ENCODE assay signal across 15 cellular contexts in genomic region chr20:51042064-51042463, GRCh38. TPM values are rescaled to one million over a fixed set of nuclear protein-coding genes. Genes with fewer than 3 reads are reported as not detected.
DNase-seq lines count a peak whose midpoint lies in the region; ATAC-seq and TF ChIP-seq lines count a peak whose summit lies in the region.
"Had no signal": no experiment of that assay in that cellular context is flagged by ENCODE, and none has a peak within 500 bp of the region (broad histone marks: within the 10 kb centered on the region; RNA-seq: fewer than 3 reads in every experiment).

No MANE protein-coding gene starts in this region.

- H3K9me3 ChIP-seq in PC-3 (ENCODE audit: low read length) = no peaks in the 10 kb centered on the region

- H2AFZ ChIP-seq in GM23338 (no peak overlapping the region), PC-3 (ENCODE audit: low read length) (no peak overlapping the region)

- BruUV-seq in PC-3 (replicated peaks; lab: Mats Ljungman, UMichigan) = no TSS peak

- H3K4me2 ChIP-seq in GM23338 (no peak overlapping the region), PC-3 (ENCODE audit: low read length) (no peak overlapping the region)

- no peaks in the 10 kb centered on the region for H4K20me1 ChIP-seq in GM23338 (replicated peaks; ENCODE audit: insufficient read depth)
- H4K20me1 ChIP-seq in PC-3 (ENCODE audit: low read length) = no peaks in the 10 kb centered on the region

- CTCF ChIA-PET in PC-3 (lab: Charles Lee) = interaction anchor here (0.6 to 0.9 kb wide), 2 partner anchors 8 to 27 kb away, joined by 6 to 13 read pairs; no protein-coding TSS in a partner anchor

- H3K27me3 Mint-ChIP-seq in GM23338 (ENCODE audit: insufficient read depth, low read depth, poor library complexity) = peaks cover 4% of the 10 kb centered on the region
- peaks cover 11% of the 10 kb centered on the region for H3K27me3 Mint-ChIP-seq in activated T-cell treated with anti-CD3 and anti-CD28 coated beads, Interleukin-2, amount 50 U/mL, for 4 hours (ENCODE audit: low read depth)

- no peaks in the 10 kb centered on the region for H3K9me2 ChIP-seq in GM23338 (ENCODE audit: insufficient read depth)
- no peaks in the 10 kb centered on the region for H3K9me2 ChIP-seq in PC-3 (replicated peaks; ENCODE audit: low read length)

- intact Hi-C loops in PC-3 (cut with micrococcal nuclease) (no loop called here), dorsolateral prefrontal cortex (cut with DNase I) (no loop called here)

- H3K27ac ChIP-seq in GM23338 (ENCODE audit: low read depth) (no peak overlapping the region), PC-3 (ENCODE audit: low read length) (no peak overlapping the region), dorsolateral prefrontal cortex (no peak overlapping the region)
- H3K27ac ChIP-seq: HL-60 had no signal

- H3K4me3 ChIP-seq in GM23338 = no peak overlapping the region
- H3K4me3 ChIP-seq in PC-3 (ENCODE audit: low read length) = no peak overlapping the region
- no peak overlapping the region for H3K4me3 ChIP-seq in dorsolateral prefrontal cortex

- H3K36me3 ChIP-seq in GM23338 (ENCODE audit: insufficient read depth) = no peaks in the 10 kb centered on the region
- H3K36me3 ChIP-seq in PC-3 (ENCODE audit: low read depth, low read length) = no peaks in the 10 kb centered on the region

- H3K79me2 ChIP-seq in GM23338 (replicated peaks; ENCODE audit: insufficient read depth) (no peaks in the 10 kb centered on the region), PC-3 (ENCODE audit: low read length) (no peaks in the 10 kb centered on the region)

- DNase-seq in GM23338 (ENCODE audit: low spot score) (peak; percentile 47), PC-3 (peak; percentile 72), mesenteric fat pad (ENCODE audit: low spot score) (peak; percentile 26), NCI-H774 (lab: John Stamatoyannopoulos, UW) (no peak), dorsolateral prefrontal cortex (no peak), SHP77 treated with DMSO at 0.1 percent for 48 hours (lab: John Stamatoyannopoulos, UW) (no peak)
- DNase-seq in activated T-cell treated with anti-CD3 and anti-CD28 coated beads, Interleukin-2, amount 50 U/mL, for 4 hours = no peak
- DNase-seq: CD4-positive, alpha-beta T cell; GOT3; KBM-7; NCI-H1092; NCI-H2081 treated with DMSO at 0.1 percent for 48 hours; NCI-H510A had no signal

- H3K4me1 Mint-ChIP-seq in GM23338 = no peaks in the 10 kb centered on the region
- no peaks in the 10 kb centered on the region for H3K4me1 Mint-ChIP-seq in activated T-cell treated with anti-CD3 and anti-CD28 coated beads, Interleukin-2, amount 50 U/mL, for 4 hours (ENCODE audit: low read depth)

- H3K4me3 Mint-ChIP-seq in GM23338 = no peak overlapping the region
- no peak overlapping the region for H3K4me3 Mint-ChIP-seq in activated T-cell treated with anti-CD3 and anti-CD28 coated beads, Interleukin-2, amount 50 U/mL, for 4 hours
- H3K4me3 Mint-ChIP-seq: CD4-positive, alpha-beta T cell had no signal

- ATAC-seq in GM23338 (peak; percentile 86), PC-3 (peak; percentile 49; the same call in 1 of the 2 replicates), esophagus mucosa (peak; percentile 63)
- no peak for ATAC-seq in activated T-cell treated with anti-CD3 and anti-CD28 coated beads, Interleukin-2, amount 50 U/mL, for 4 hours

- no peak for TF ChIP-seq CTCF in GM23338 (conservative IDR thresholded peaks at IDR 0.05; ENCODE audit: low read depth in 2 of 2)
- no peak for TF ChIP-seq CTCF in PC-3 (conservative IDR thresholded peaks at IDR 0.05; ENCODE audit: low read depth, low read length)
- no peak for TF ChIP-seq CTCF in dorsolateral prefrontal cortex (IDR thresholded peaks at IDR 0.05 in 54 of 56, conservative IDR thresholded peaks at IDR 0.05 in 2 of 56; ENCODE audit: low read depth in 1 of 56, partially characterized antibody in 56 of 56)

- no peak overlapping the region for H3K27ac Mint-ChIP-seq in GM23338
- H3K27ac Mint-ChIP-seq: CD4-positive, alpha-beta T cell had no signal

- no peaks in the 10 kb centered on the region for H3K36me3 Mint-ChIP-seq in GM23338 (ENCODE audit: low read depth)
- H3K36me3 Mint-ChIP-seq in activated T-cell treated with anti-CD3 and anti-CD28 coated beads, Interleukin-2, amount 50 U/mL, for 4 hours (ENCODE audit: insufficient read depth) = no peaks in the 10 kb centered on the region

- no peaks in the 10 kb centered on the region for H3K27me3 ChIP-seq in GM23338 (ENCODE audit: insufficient read depth)
- H3K27me3 ChIP-seq in PC-3 (ENCODE audit: low read length) = no peaks in the 10 kb centered on the region
- peaks cover 0 to 19% (median 0%) of the 10 kb centered on the region in 45 donors for H3K27me3 ChIP-seq in dorsolateral prefrontal cortex

- POLR2A ChIA-PET in PC-3 (lab: Charles Lee; ENCODE audit: unreplicated experiment) = no interaction called here

- no peak overlapping the region for H3K9ac ChIP-seq in PC-3 (ENCODE audit: low read length)

- H3F3A ChIP-seq in GM23338 (replicated peaks; ENCODE audit: low read depth) (no peaks in the 10 kb centered on the region), PC-3 (ENCODE audit: low read length, unreplicated experiment) (no peaks in the 10 kb centered on the region)

- no peaks in the 10 kb centered on the region for H3K4me1 ChIP-seq in GM23338 (ENCODE audit: insufficient read depth)
- peaks cover 4% of the 10 kb centered on the region; the same call in 1 of the 2 replicates for H3K4me1 ChIP-seq in PC-3 (ENCODE audit: insufficient read depth, low read length)

- H3K9me3 Mint-ChIP-seq in GM23338 = peaks cover 3% of the 10 kb centered on the region; the same call in 1 of the 3 replicates
- H3K9me3 Mint-ChIP-seq in activated T-cell treated with anti-CD3 and anti-CD28 coated beads, Interleukin-2, amount 50 U/mL, for 4 hours = no peaks in the 10 kb centered on the region

TF ChIP-seq in GM23338, 12 proteins besides CTCF, POLR2A, EP300 and RAD21:
- no peak for TF ChIP-seq EZH2phosphoT487 (IDR thresholded peaks at IDR 0.05; ENCODE audit: unreplicated experiment)
- TF ChIP-seq NANOG (IDR thresholded peaks at IDR 0.05; ENCODE audit: borderline replicate concordance) = no peak
- TF ChIP-seq CREB1 (CRISPR knock-in tag; IDR thresholded peaks at IDR 0.05; ENCODE audit: low read depth) = no peak
- no peak for TF ChIP-seq STAT1 (IDR thresholded peaks at IDR 0.05; ENCODE audit: unreplicated experiment)
- no peak for TF ChIP-seq POLR2AphosphoS5 (IDR thresholded peaks at IDR 0.05; ENCODE audit: low read depth)
- TF ChIP-seq ZNF114 (CRISPR knock-in tag; IDR thresholded peaks at IDR 0.05) = no peak
- TF ChIP-seq EZH2 (IDR thresholded peaks at IDR 0.05; ENCODE audit: low read depth, unreplicated experiment) = no peak
- no peak for TF ChIP-seq JUNB (IDR thresholded peaks at IDR 0.05; ENCODE audit: unreplicated experiment)

RNA-seq across cellular contexts. Expression of gene KCNG1, which starts 19.2 kb away (rescaled TPM):
- total RNA-seq in GM23338 (2014; rRNA removed; shearing (Covaris generic)) = 26.3 and 31.0 TPM in 2 replicates
- 6.6 and 8.1 TPM in 2 replicates for polyA plus RNA-seq in GM23338 (2016; fragmentation: Nextera tagmentation; extraction: Ambion mirVana)
- total RNA-seq in PC-3 (2014; rRNA removed) = 61.5 and 74.1 TPM in 2 replicates
- 9.9 TPM for total RNA-seq in esophagus mucosa
- 0.19 TPM for total RNA-seq in mesenteric fat pad
- total RNA-seq in activated T-cell treated with anti-CD3 and anti-CD28 coated beads, Interleukin-2, amount 50 U/mL, for 4 hours = 10 to 100 TPM in 1 of 3 donors, 1 to 10 TPM in 2; 6.7 to 10.2 (median 7.0) TPM
- total RNA-seq in dorsolateral prefrontal cortex = 10 to 100 TPM in 71 of 120 experiments, 1 to 10 TPM in 49; 1.8 to 27.7 (median 10.9) TPM
- total RNA-seq: CD4-positive, alpha-beta T cell had no signal

Comparison
In these comparisons a context has a peak if more than half of its experiments do, and no peak if none do; other contexts are left out.
1. ATAC-seq: peak in GM23338 (single experiment), PC-3 (single experiment) and esophagus mucosa (single experiment); none in activated T-cell treated with anti-CD3 and anti-CD28 coated beads, Interleukin-2, amount 50 U/mL, for 4 hours (0 of 2).
2. DNase-seq: peak in GM23338 (single experiment), PC-3 (single experiment) and mesenteric fat pad (single experiment); none in NCI-H774 (single experiment), activated T-cell treated with anti-CD3 and anti-CD28 coated beads, Interleukin-2, amount 50 U/mL, for 4 hours (single experiment), dorsolateral prefrontal cortex (0 of 10) and SHP77 treated with DMSO at 0.1 percent for 48 hours (single experiment).